8 cellular contexts compared by ENCODE assay signal in the genomic region with DNA sequence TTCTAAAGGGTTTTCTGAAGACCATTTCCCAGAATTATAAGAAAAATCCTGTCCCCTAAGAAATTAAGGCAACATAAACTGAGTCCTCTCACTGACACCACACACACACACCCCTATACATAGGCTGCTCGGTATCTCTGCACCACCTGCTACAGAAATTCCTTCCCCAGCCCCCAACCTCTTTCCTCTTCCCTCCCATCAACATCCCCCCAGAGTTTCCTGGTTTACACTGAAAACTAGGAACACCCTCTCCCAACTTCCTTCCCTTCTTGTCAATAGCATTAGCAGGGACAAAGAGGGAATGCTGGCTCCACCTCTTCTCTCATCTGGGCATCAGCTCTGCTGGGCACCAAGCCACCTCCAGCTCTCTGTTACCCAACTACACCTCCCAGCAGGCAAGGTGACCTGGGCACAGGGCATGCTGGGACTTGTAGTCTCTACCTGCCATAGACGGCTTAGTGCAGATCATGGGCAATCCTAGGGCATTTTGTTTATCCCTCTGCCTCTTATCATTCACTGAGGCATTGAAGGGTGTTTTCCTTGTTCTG. TPM values are rescaled to one million over a fixed set of nuclear protein-coding genes. Genes with fewer than 3 reads are reported as not detected.
DNase-seq lines count a peak whose midpoint lies in the region; ATAC-seq and TF ChIP-seq lines count a peak whose summit lies in the region.

No MANE protein-coding gene starts in this region.

- H3K27ac ChIP-seq in gastrocnemius medialis: peak overlapping the region; percentile 89 to 100 (median 95)

- in situ Hi-C loops in G401 (cut with HindIII; ENCODE audit: low sequenced_read_pairs): no loop called here
- in situ Hi-C loops in gastrocnemius medialis (cut with MboI; ENCODE audit: low sequenced_read_pairs in 4 of 4): loop anchor here (5.0 kb wide), 1 partner anchor 85 kb away; no protein-coding TSS in a partner anchor

- H3F3A ChIP-seq in Loucy (ENCODE audit: low read depth): no peaks in the 10 kb centered on the region

- TF ChIP-seq CTCF in Loucy (conservative IDR thresholded peaks at IDR 0.05; ENCODE audit: low read length) (no peak), gastrocnemius medialis (IDR thresholded peaks at IDR 0.05 in 4 of 5, conservative IDR thresholded peaks at IDR 0.05 in 1 of 5) (no peak)

- H3K9ac ChIP-seq in Loucy (ENCODE audit: low read depth, low read length, poor library complexity, severe bottlenecking): no peak overlapping the region

- no peak overlapping the region for H3K4me3 ChIP-seq in Loucy (ENCODE audit: low read length, poor library complexity, severe bottlenecking)
- peak overlapping the region in 1 of 4 donors; percentile 3 for H3K4me3 ChIP-seq in gastrocnemius medialis

- peak; percentile 93 for DNase-seq in G401 (ENCODE audit: low spot score)
- peak; percentile 52 for DNase-seq in T follicular helper cell (ENCODE audit: low read depth)
- DNase-seq in astrocyte of the hippocampus (ENCODE audit: low read depth, low spot score): peak; percentile 90
- DNase-seq in hepatic stellate cell (ENCODE audit: low spot score): peak; percentile 32
- peak; percentile 89 to 96 for DNase-seq in gastrocnemius medialis

- intact Hi-C loops in gastrocnemius medialis (cut with DNase I; ENCODE audit: low total_unique reads): loop anchor here (2.0 to 5.0 kb wide), 3 partner anchors 50 to 110 kb away; partner anchors contain the start of gene ATP6V0A1

- TF ChIP-seq POLR2A in gastrocnemius medialis (IDR thresholded peaks at IDR 0.05): no peak

- H2AFZ ChIP-seq in Loucy (ENCODE audit: low read length): peak overlapping the region; percentile 80

- H3K79me2 ChIP-seq in Loucy (ENCODE audit: insufficient read depth, low read length): no peaks in the 10 kb centered on the region

- H3K4me2 ChIP-seq in Loucy (ENCODE audit: low read depth, low read length, poor library complexity, severe bottlenecking): no peak overlapping the region

- H3K9me3 ChIP-seq in Loucy (ENCODE audit: insufficient read depth, low read depth, low read length) (no peaks in the 10 kb centered on the region), gastrocnemius medialis (no peaks in the 10 kb centered on the region)

- H3K4me1 ChIP-seq in Loucy (ENCODE audit: insufficient read depth, low read length, poor library complexity, severe bottlenecking) (peaks cover 10% of the 10 kb centered on the region), gastrocnemius medialis (peaks cover 60 to 74% of the 10 kb centered on the region in 2 donors)

- H3K36me3 ChIP-seq in Loucy (ENCODE audit: insufficient read depth, low read length) (no peaks in the 10 kb centered on the region), gastrocnemius medialis (peaks cover 0 to 13% of the 10 kb centered on the region in 2 donors)

- ATAC-seq in gastrocnemius medialis: peak; percentile 76 to 77
- ATAC-seq in HG02852 (IDR thresholded peaks at IDR 0.05; ENCODE audit: unreplicated experiment): no peak
- ATAC-seq in HG03139 (IDR thresholded peaks at IDR 0.05; ENCODE audit: unreplicated experiment): no peak

- no peaks in the 10 kb centered on the region for H3K9me2 ChIP-seq in Loucy (replicated peaks; ENCODE audit: low read depth, low read length)

- no peaks in the 10 kb centered on the region for H4K20me1 ChIP-seq in Loucy (ENCODE audit: insufficient read depth, low read length, poor library complexity, severe bottlenecking)

- no peaks in the 10 kb centered on the region for H3K27me3 ChIP-seq in Loucy (ENCODE audit: insufficient read depth, low read length, poor library complexity, severe bottlenecking)
- H3K27me3 ChIP-seq in gastrocnemius medialis: no peaks in the 10 kb centered on the region

RNA-seq across cellular contexts. Expression of gene CAVIN1, which starts 15.7 kb away (rescaled TPM):
- total RNA-seq in G401 (2014; rRNA removed; shearing (Covaris generic)): 755 and 829 TPM in 2 replicates
- total RNA-seq in gastrocnemius medialis: 100 to 1,000 TPM in 3 of 4 donors, 10 to 100 TPM in 1; 64.9 to 137 (median 125) TPM

RNA-seq across cellular contexts. Expression of gene STAT3, which starts 19.1 kb away (rescaled TPM):
- total RNA-seq in G401 (2014; rRNA removed; shearing (Covaris generic)): 48.8 and 58.5 TPM in 2 replicates
- 100 to 1,000 TPM in 3 of 4 donors, 10 to 100 TPM in 1; 88.4 to 203 (median 130) TPM for total RNA-seq in gastrocnemius medialis

RNA-seq across cellular contexts. Expression of gene ATP6V0A1, which starts 51.3 kb away (rescaled TPM):
- 54.0 and 112 TPM in 2 replicates for total RNA-seq in G401 (2014; rRNA removed; shearing (Covaris generic))
- 100 to 1,000 TPM in 2 of 4 donors, 10 to 100 TPM in 2; 65.3 to 138 (median 95.3) TPM for total RNA-seq in gastrocnemius medialis

Comparison
In these comparisons a context has a peak if more than half of its experiments do, and no peak if none do; other contexts are left out.
1. DNase-seq: peak in every context shown above with its lines; median percentile 93 in G401; 92 in gastrocnemius medialis; 90 in astrocyte of the hippocampus; 52 in T follicular helper cell; 32 in hepatic stellate cell.
2. ATAC-seq: peak in gastrocnemius medialis (2 of 2); none in HG02852 (single experiment) and HG03139 (single experiment).